ENCODE assay signal across 30 cellular contexts in the genomic region with DNA sequence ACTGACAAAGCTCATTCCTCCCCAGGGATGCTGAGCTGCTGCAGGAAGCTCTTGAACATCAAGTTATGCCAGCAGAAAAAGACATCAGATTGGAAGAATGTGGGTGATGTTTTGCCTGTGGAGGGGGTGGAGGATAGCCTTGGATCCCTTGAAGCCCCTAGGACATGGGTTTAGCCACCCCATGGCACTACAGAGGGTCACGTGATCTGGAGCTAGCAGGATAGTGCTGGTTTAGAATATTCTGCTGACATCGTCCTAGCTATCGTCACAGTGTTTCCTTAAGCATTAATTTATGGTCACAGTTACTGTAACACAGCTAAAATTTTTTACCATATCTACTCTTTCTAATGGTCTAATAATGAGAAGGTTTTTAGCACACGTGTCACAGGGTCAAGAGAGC. TPM values are rescaled to one million over a fixed set of nuclear protein-coding genes. Genes with fewer than 3 reads are reported as not detected.
"Had no signal": no experiment of that assay in that cellular context is flagged by ENCODE, and none has a peak within 500 bp of the region (broad histone marks: within the 10 kb centered on the region; RNA-seq: fewer than 3 reads in every experiment).

No MANE protein-coding gene starts in this region.

- H3K4me1 Mint-ChIP-seq: activated CD4-positive, alpha-beta T cell treated with anti-CD3 and anti-CD28 coated beads, Interleukin-2, amount 10 ng/mL, durations not matched to agents 7 days and 5 days; activated naive CD8-positive, alpha-beta T cell treated with anti-CD3 and anti-CD28 coated beads, Interleukin-2, amount 50 U/mL, for 24 hours; T-cell had no signal

- H3K4me3 ChIP-seq: cardiac muscle cell, SK-N-MC had no signal

- H3K4me3 Mint-ChIP-seq: activated CD4-positive, alpha-beta memory T cell treated with anti-CD3 and anti-CD28 coated beads for 36 hours; activated CD4-positive, alpha-beta T cell treated with anti-CD3 and anti-CD28 coated beads, Interleukin-2, amount 10 ng/mL, durations not matched to agents 7 days and 5 days; activated naive CD8-positive, alpha-beta T cell treated with anti-CD3 and anti-CD28 coated beads, Interleukin-2, amount 50 U/mL, for 24 hours; activated T-cell treated with anti-CD3 and anti-CD28 coated beads, Interleukin-2, amount 50 U/mL, for 4 hours; brain; T-cell had no signal

- DNase-seq: activated CD4-positive, alpha-beta memory T cell treated with anti-CD3 and anti-CD28 coated beads for 36 hours; activated CD4-positive, alpha-beta T cell treated with anti-CD3 and anti-CD28 coated beads, Interleukin-2, amount 10 ng/mL, durations not matched to agents 7 days and 5 days; activated CD4-positive, CD25-positive, alpha-beta regulatory T cell; activated CD8-positive, alpha-beta memory T cell treated with anti-CD3 and anti-CD28 coated beads for 24 hours; activated effector memory CD4-positive, alpha-beta T cell treated with anti-CD3 and anti-CD28 coated beads, Interleukin-2, amount 50 U/mL, for 16 hours; activated naive CD4-positive, alpha-beta T cell treated with Interleukin-2 at 50 U/mL for 16 hours; activated naive CD8-positive, alpha-beta T cell treated with anti-CD3 and anti-CD28 coated beads, Interleukin-2, amount 50 U/mL, for 24 hours; activated T-cell treated with anti-CD3 and anti-CD28 coated beads, Interleukin-2, amount 50 U/mL, for 4 hours; amniotic stem cell; NCI-H1092; NCI-H1930; NCI-H2107; NCI-H2171 treated with DMSO at 0.1 percent for 48 hours; NCI-H226; NCI-H526; NCI-H774; NK-92 treated with Interleukin-12 subunit alpha and Interleukin-12 subunit beta, amount 100 ng/mL, for 24 hours; OCI-M1; RPMI8226; T-cell; T-helper 2 cell; T1000 had no signal

- H3K9me3 Mint-ChIP-seq: activated CD4-positive, alpha-beta memory T cell treated with anti-CD3 and anti-CD28 coated beads for 36 hours; activated CD4-positive, alpha-beta T cell treated with anti-CD3 and anti-CD28 coated beads, Interleukin-2, amount 10 ng/mL, durations not matched to agents 7 days and 5 days; activated naive CD4-positive, alpha-beta T cell treated with anti-CD3 and anti-CD28 coated beads, Interleukin-2, amount 50 U/mL, for 72 hours; activated naive CD8-positive, alpha-beta T cell treated with anti-CD3 and anti-CD28 coated beads, Interleukin-2, amount 50 U/mL, for 24 hours; activated T-cell treated with anti-CD3 and anti-CD28 coated beads, Interleukin-2, amount 50 U/mL, for 4 hours; T-cell had no signal

- H3K27ac ChIP-seq: cardiac muscle cell, SK-N-MC, VCaP had no signal

- H3K27ac Mint-ChIP-seq: activated CD4-positive, alpha-beta memory T cell treated with anti-CD3 and anti-CD28 coated beads for 36 hours; activated CD4-positive, alpha-beta T cell treated with anti-CD3 and anti-CD28 coated beads, Interleukin-2, amount 10 ng/mL, durations not matched to agents 7 days and 5 days; activated naive CD4-positive, alpha-beta T cell treated with anti-CD3 and anti-CD28 coated beads, Interleukin-2, amount 50 U/mL, for 72 hours; activated naive CD8-positive, alpha-beta T cell treated with anti-CD3 and anti-CD28 coated beads, Interleukin-2, amount 50 U/mL, for 24 hours; T-cell had no signal

- H3K27me3 Mint-ChIP-seq: brain had no signal

- FAIRE-seq: astrocyte had no signal

- H3K27me3 ChIP-seq: cardiac muscle cell had no signal

- H3K36me3 Mint-ChIP-seq: activated CD4-positive, alpha-beta memory T cell treated with anti-CD3 and anti-CD28 coated beads for 36 hours; activated naive CD4-positive, alpha-beta T cell treated with anti-CD3 and anti-CD28 coated beads, Interleukin-2, amount 50 U/mL, for 72 hours; brain; T-cell had no signal

- ATAC-seq: activated naive CD4-positive, alpha-beta T cell treated with anti-CD3 and anti-CD28 coated beads, Interleukin-2, amount 50 U/mL, for 72 hours; activated naive CD8-positive, alpha-beta T cell treated with anti-CD3 and anti-CD28 coated beads, Interleukin-2, amount 50 U/mL, for 24 hours; activated T-cell treated with anti-CD3 and anti-CD28 coated beads, Interleukin-2, amount 50 U/mL, for 4 hours; Panc1; Right ventricle myocardium inferior; T-cell had no signal

- H3K36me3 ChIP-seq: cardiac muscle cell had no signal

RNA-seq across cellular contexts. Expression of gene SYCE1L, which starts 28.4 kb away (rescaled TPM):
- total RNA-seq: Right ventricle myocardium inferior had no signal
